Comparison of ENCODE assay signal across 10 cellular contexts in genomic region chr3:158768881-158769518, GRCh38. TPM values are rescaled to one million over a fixed set of nuclear protein-coding genes. Genes with fewer than 3 reads are reported as not detected.
DNase-seq lines count a peak whose midpoint lies in the region; ATAC-seq, FAIRE-seq and TF ChIP-seq lines count a peak whose summit lies in the region.
"Had no signal": no experiment of that assay in that cellular context is flagged by ENCODE, and none has a peak within 500 bp of the region (broad histone marks: within the 10 kb centered on the region; RNA-seq: fewer than 3 reads in every experiment).

No MANE protein-coding gene starts in this region.

- TF ChIP-seq CTCF in brain (conservative IDR thresholded peaks at IDR 0.05) (no peak), kidney (IDR thresholded peaks at IDR 0.05; ENCODE audit: borderline replicate concordance, extremely low read depth, insufficient read depth) (no peak)
- TF ChIP-seq CTCF in activated CD8-positive, alpha-beta T cell treated with anti-CD3 and anti-CD28 coated beads for 36 hours (IDR thresholded peaks at IDR 0.05), result no peak

- no peaks in the 10 kb centered on the region for H3K36me3 Mint-ChIP-seq in brain
- no peaks in the 10 kb centered on the region for H3K36me3 Mint-ChIP-seq in activated CD8-positive, alpha-beta T cell treated with anti-CD3 and anti-CD28 coated beads for 36 hours (ENCODE audit: low read depth)
- no peaks in the 10 kb centered on the region for H3K36me3 Mint-ChIP-seq in activated naive CD8-positive, alpha-beta T cell treated with anti-CD3 and anti-CD28 coated beads for 36 hours
- H3K36me3 Mint-ChIP-seq: activated naive CD4-positive, alpha-beta T cell treated with anti-CD3 and anti-CD28 coated beads, Interleukin-2, amount 50 U/mL, for 72 hours had no signal

- peaks cover 37% of the 10 kb centered on the region for H3K4me1 Mint-ChIP-seq in brain
- no peaks in the 10 kb centered on the region for H3K4me1 Mint-ChIP-seq in activated CD8-positive, alpha-beta T cell treated with anti-CD3 and anti-CD28 coated beads for 36 hours (ENCODE audit: low read depth)
- no peaks in the 10 kb centered on the region for H3K4me1 Mint-ChIP-seq in activated naive CD8-positive, alpha-beta T cell treated with anti-CD3 and anti-CD28 coated beads for 36 hours

- H3K27me3 ChIP-seq in skeletal muscle tissue (ENCODE audit: control insufficient read depth in 3 of 3, insufficient read depth in 3 of 3, low read length in 3 of 3), result no peaks in the 10 kb centered on the region

- POLR2A ChIA-PET in activated CD8-positive, alpha-beta T cell treated with anti-CD3 and anti-CD28 coated beads for 36 hours (lab: Charles Lee), result no interaction called here

- CTCF ChIA-PET in activated CD8-positive, alpha-beta T cell treated with anti-CD3 and anti-CD28 coated beads for 36 hours (lab: Charles Lee), result no interaction called here

- intact Hi-C loops in kidney (cut with DNase I), result no loop called here
- intact Hi-C loops in activated CD8-positive, alpha-beta T cell treated with anti-CD3 and anti-CD28 coated beads for 36 hours (cut with micrococcal nuclease), result no loop called here

- FAIRE-seq in kidney (lab: Jason Lieb, UNC), result peak; percentile 6

- H3K4me1 ChIP-seq in kidney (ENCODE audit: control insufficient read depth in 1 of 2, insufficient read depth in 1 of 2, low read depth in 1 of 2, low read length in 2 of 2) (peaks cover 20 to 23% of the 10 kb centered on the region in 2 donors), skeletal muscle tissue (ENCODE audit: control insufficient read depth in 3 of 3, insufficient read depth in 3 of 3, low read length in 3 of 3) (peaks cover 12 to 25% (median 18%) of the 10 kb centered on the region in 3 donors)

- H3K27me3 Mint-ChIP-seq in brain, result peaks cover 5% of the 10 kb centered on the region
- no peaks in the 10 kb centered on the region for H3K27me3 Mint-ChIP-seq in activated CD8-positive, alpha-beta T cell treated with anti-CD3 and anti-CD28 coated beads for 36 hours
- H3K27me3 Mint-ChIP-seq in activated naive CD8-positive, alpha-beta T cell treated with anti-CD3 and anti-CD28 coated beads for 36 hours, result no peaks in the 10 kb centered on the region

- H3K9me3 ChIP-seq in kidney (ENCODE audit: control insufficient read depth in 1 of 2, low read length in 2 of 2) (no peaks in the 10 kb centered on the region), skeletal muscle tissue (ENCODE audit: control insufficient read depth in 3 of 3, low read length in 3 of 3) (no peaks in the 10 kb centered on the region)

- peak overlapping the region in 3 of 5 experiments; percentile 15 to 73 (median 31) for H3K4me3 Mint-ChIP-seq in brain
- no peak overlapping the region for H3K4me3 Mint-ChIP-seq in activated CD8-positive, alpha-beta T cell treated with anti-CD3 and anti-CD28 coated beads for 36 hours
- H3K4me3 Mint-ChIP-seq in activated naive CD8-positive, alpha-beta T cell treated with anti-CD3 and anti-CD28 coated beads for 36 hours, result no peak overlapping the region

- peak; percentile 91 for DNase-seq in GM04504 (ENCODE audit: low read depth)
- no peak for DNase-seq in kidney
- DNase-seq in ureter (ENCODE audit: low spot score), result no peak
- no peak for DNase-seq in NOMO-1 treated with DMSO at 0.1 percent for 48 hours (lab: John Stamatoyannopoulos, UW; ENCODE audit: unreplicated experiment)
- DNase-seq in activated CD8-positive, alpha-beta T cell treated with anti-CD3 and anti-CD28 coated beads for 36 hours, result no peak
- no peak for DNase-seq in activated naive CD8-positive, alpha-beta T cell treated with anti-CD3 and anti-CD28 coated beads for 36 hours
- DNase-seq: KG1 had no signal

- H3K9ac ChIP-seq in kidney (ENCODE audit: low read length in 2 of 2) (peak overlapping the region in 1 of 2 donors; percentile 12), skeletal muscle tissue (ENCODE audit: low read depth in 1 of 3, low read length in 3 of 3) (no peak overlapping the region)

- H3K27ac ChIP-seq in kidney (ENCODE audit: low read depth in 2 of 2, low read length in 2 of 2) (peak overlapping the region; percentile 72 to 82), skeletal muscle tissue (ENCODE audit: low read depth, low read length) (peak overlapping the region; percentile 75)

- H3K4me3 ChIP-seq in kidney (ENCODE audit: low read length in 2 of 2), result peak overlapping the region in 1 of 2 donors; percentile 40
- peak overlapping the region in 2 of 3 donors; percentile 2 to 61 for H3K4me3 ChIP-seq in skeletal muscle tissue (ENCODE audit: low read length in 3 of 3)

- no peaks in the 10 kb centered on the region for H3K36me3 ChIP-seq in kidney (ENCODE audit: control insufficient read depth in 1 of 2, insufficient read depth in 2 of 2, low read length in 2 of 2)
- no peaks in the 10 kb centered on the region for H3K36me3 ChIP-seq in skeletal muscle tissue (ENCODE audit: control insufficient read depth in 3 of 3, insufficient read depth in 3 of 3, low read length in 3 of 3)

- peak overlapping the region in 2 of 5 experiments; percentile 42 to 98 for H3K27ac Mint-ChIP-seq in brain
- no peak overlapping the region for H3K27ac Mint-ChIP-seq in activated CD8-positive, alpha-beta T cell treated with anti-CD3 and anti-CD28 coated beads for 36 hours
- no peak overlapping the region for H3K27ac Mint-ChIP-seq in activated naive CD8-positive, alpha-beta T cell treated with anti-CD3 and anti-CD28 coated beads for 36 hours
- H3K27ac Mint-ChIP-seq: activated naive CD4-positive, alpha-beta T cell treated with anti-CD3 and anti-CD28 coated beads, Interleukin-2, amount 50 U/mL, for 72 hours had no signal

- no peak for ATAC-seq in activated CD8-positive, alpha-beta T cell treated with anti-CD3 and anti-CD28 coated beads for 36 hours
- ATAC-seq: activated naive CD4-positive, alpha-beta T cell treated with anti-CD3 and anti-CD28 coated beads, Interleukin-2, amount 50 U/mL, for 72 hours had no signal

- no peaks in the 10 kb centered on the region for H3K9me3 Mint-ChIP-seq in brain
- H3K9me3 Mint-ChIP-seq in activated CD8-positive, alpha-beta T cell treated with anti-CD3 and anti-CD28 coated beads for 36 hours, result no peaks in the 10 kb centered on the region
- no peaks in the 10 kb centered on the region for H3K9me3 Mint-ChIP-seq in activated naive CD8-positive, alpha-beta T cell treated with anti-CD3 and anti-CD28 coated beads for 36 hours
- H3K9me3 Mint-ChIP-seq: activated naive CD4-positive, alpha-beta T cell treated with anti-CD3 and anti-CD28 coated beads, Interleukin-2, amount 50 U/mL, for 72 hours had no signal

RNA-seq across cellular contexts. Expression of gene MFSD1, which starts 32.9 kb away (rescaled TPM):
- polyA plus RNA-seq in brain (ENCODE audit: insufficient read depth, low read depth, low replicate concordance) (28.5 TPM), kidney (ENCODE audit: insufficient read depth, low read depth, low replicate concordance) (46.5 TPM)
- total RNA-seq in kidney (76.2 TPM), skeletal muscle tissue (49.1 TPM), ureter (67.6 TPM)
- 1 to 10 TPM; 9.2 to 9.7 TPM for total RNA-seq in activated CD8-positive, alpha-beta T cell treated with anti-CD3 and anti-CD28 coated beads for 36 hours
- total RNA-seq in activated naive CD8-positive, alpha-beta T cell treated with anti-CD3 and anti-CD28 coated beads for 36 hours, result 10 to 100 TPM; 17.0 to 18.5 TPM

RNA-seq across cellular contexts. Expression of gene RARRES1, which starts 36.7 kb away (rescaled TPM):
- 1.1 TPM for polyA plus RNA-seq in brain (ENCODE audit: insufficient read depth, low read depth, low replicate concordance)
- 94.0 TPM for total RNA-seq in kidney
- 10.3 TPM for polyA plus RNA-seq in kidney (ENCODE audit: insufficient read depth, low read depth, low replicate concordance)
- 1.6 TPM for total RNA-seq in skeletal muscle tissue
- 48.5 TPM for total RNA-seq in ureter
- not detected for total RNA-seq in activated CD8-positive, alpha-beta T cell treated with anti-CD3 and anti-CD28 coated beads for 36 hours
- total RNA-seq in activated naive CD8-positive, alpha-beta T cell treated with anti-CD3 and anti-CD28 coated beads for 36 hours, result not detected
- total RNA-seq: activated naive CD4-positive, alpha-beta T cell treated with anti-CD3 and anti-CD28 coated beads, Interleukin-2, amount 50 U/mL, for 72 hours had no signal

Comparison
In these comparisons a context has a peak if more than half of its experiments do, and no peak if none do; other contexts are left out.
1. H3K4me3 Mint-ChIP-seq: peak in brain (3 of 5); none in activated CD8-positive, alpha-beta T cell treated with anti-CD3 and anti-CD28 coated beads for 36 hours (single experiment) and activated naive CD8-positive, alpha-beta T cell treated with anti-CD3 and anti-CD28 coated beads for 36 hours (single experiment).
2. RNA of gene RARRES1, which starts 36.7 kb away (total RNA-seq): 94.0 TPM in kidney (single experiment) and 48.5 TPM in ureter (single experiment); 1.6 TPM in skeletal muscle tissue (single experiment), not detected in activated naive CD8-positive, alpha-beta T cell treated with anti-CD3 and anti-CD28 coated beads for 36 hours and not detected in activated CD8-positive, alpha-beta T cell treated with anti-CD3 and anti-CD28 coated beads for 36 hours; every median in the first group is over 10 times any median in the second.